ENCODE assay signal across 23 cellular contexts in genomic region chr2:229888031-229888430, GRCh38. TPM values are rescaled to one million over a fixed set of nuclear protein-coding genes. Genes with fewer than 3 reads are reported as not detected.
DNase-seq lines count a peak whose midpoint lies in the region; ATAC-seq and TF ChIP-seq lines count a peak whose summit lies in the region.
"Had no signal": no experiment of that assay in that cellular context is flagged by ENCODE, and none has a peak within 500 bp of the region (broad histone marks: within the 10 kb centered on the region; RNA-seq: fewer than 3 reads in every experiment).

No MANE protein-coding gene starts in this region.

- H3K4me3 ChIP-seq in PC-3 (ENCODE audit: low read length) (no peak overlapping the region), epithelial cell of esophagus (ENCODE audit: low read length) (no peak overlapping the region), WERI-Rb-1 (ENCODE audit: low read depth, low read length) (no peak overlapping the region)
- H3K4me3 ChIP-seq: SJCRH30 had no signal

- H3K4me3 Mint-ChIP-seq in stimulated activated naive CD8-positive, alpha-beta T cell treated with anti-CD3 and anti-CD28 coated beads, Interleukin-15, Interleukin-2, amounts not matched to agents 100 ng/mL and 50 ng/mL, for 24 hours, result no peak overlapping the region
- H3K4me3 Mint-ChIP-seq in stimulated activated naive CD8-positive, alpha-beta T cell treated with anti-CD3 and anti-CD28 coated beads, Interleukin-15, amount 100 ng/mL, for 72 hours, result no peak overlapping the region
- H3K4me3 Mint-ChIP-seq in progenitor cell of endocrine pancreas (ENCODE audit: low read depth), result no peak overlapping the region
- no peak overlapping the region for H3K4me3 Mint-ChIP-seq in stimulated activated effector memory CD8-positive, alpha-beta T cell treated with anti-CD3 and anti-CD28 coated beads, Interleukin-12 subunit alpha, Interleukin-12 subunit beta, amount 100 ng/mL, for 72 hours
- H3K4me3 Mint-ChIP-seq: HFFc6 had no signal

- H3K27ac ChIP-seq in PC-3 (ENCODE audit: low read length), result no peak overlapping the region
- H3K27ac ChIP-seq in WERI-Rb-1, result no peak overlapping the region
- H3K27ac ChIP-seq: HL-60, KMS-11, SJCRH30 had no signal

- CTCF ChIA-PET in PC-3 (lab: Charles Lee), result no interaction called here

- no peaks in the 10 kb centered on the region for H3K9me2 ChIP-seq in PC-3 (replicated peaks; ENCODE audit: low read length)

- peaks cover 53% of the 10 kb centered on the region for H3K4me1 Mint-ChIP-seq in stimulated activated naive CD8-positive, alpha-beta T cell treated with anti-CD3 and anti-CD28 coated beads, Interleukin-15, Interleukin-2, amounts not matched to agents 100 ng/mL and 50 ng/mL, for 24 hours (ENCODE audit: low read depth)
- peaks cover 38% of the 10 kb centered on the region for H3K4me1 Mint-ChIP-seq in stimulated activated naive CD8-positive, alpha-beta T cell treated with anti-CD3 and anti-CD28 coated beads, Interleukin-15, amount 100 ng/mL, for 72 hours
- peaks cover 8% of the 10 kb centered on the region for H3K4me1 Mint-ChIP-seq in progenitor cell of endocrine pancreas (ENCODE audit: low read depth)
- peaks cover 53% of the 10 kb centered on the region for H3K4me1 Mint-ChIP-seq in stimulated activated effector memory CD8-positive, alpha-beta T cell treated with anti-CD3 and anti-CD28 coated beads, Interleukin-12 subunit alpha, Interleukin-12 subunit beta, amount 100 ng/mL, for 72 hours

- TF ChIP-seq CTCF in PC-3 (conservative IDR thresholded peaks at IDR 0.05; ENCODE audit: low read depth, low read length), result no peak
- TF ChIP-seq CTCF in epithelial cell of esophagus (IDR thresholded peaks at IDR 0.05; ENCODE audit: insufficient read depth, low read depth, low read length, missing control alignments), result no peak
- no peak for TF ChIP-seq CTCF in progenitor cell of endocrine pancreas (IDR thresholded peaks at IDR 0.05; ENCODE audit: unreplicated experiment)
- no peak for TF ChIP-seq CTCF in WERI-Rb-1 (IDR thresholded peaks at IDR 0.05; ENCODE audit: low read depth, low read length)

- no peaks in the 10 kb centered on the region; the same call in 1 of the 2 replicates for H3K36me3 ChIP-seq in PC-3 (ENCODE audit: low read depth, low read length)
- H3K36me3 ChIP-seq in WERI-Rb-1, result no peaks in the 10 kb centered on the region

- peak overlapping the region; percentile 58 for H3K27ac Mint-ChIP-seq in stimulated activated naive CD8-positive, alpha-beta T cell treated with anti-CD3 and anti-CD28 coated beads, Interleukin-15, Interleukin-2, amounts not matched to agents 100 ng/mL and 50 ng/mL, for 24 hours
- H3K27ac Mint-ChIP-seq in stimulated activated naive CD8-positive, alpha-beta T cell treated with anti-CD3 and anti-CD28 coated beads, Interleukin-15, amount 100 ng/mL, for 72 hours, result no peak overlapping the region
- H3K27ac Mint-ChIP-seq in progenitor cell of endocrine pancreas, result peak overlapping the region; percentile 57
- H3K27ac Mint-ChIP-seq in stimulated activated effector memory CD8-positive, alpha-beta T cell treated with anti-CD3 and anti-CD28 coated beads, Interleukin-12 subunit alpha, Interleukin-12 subunit beta, amount 100 ng/mL, for 72 hours, result no peak overlapping the region
- H3K27ac Mint-ChIP-seq: HFFc6 had no signal

- H3K27me3 Mint-ChIP-seq in stimulated activated naive CD8-positive, alpha-beta T cell treated with anti-CD3 and anti-CD28 coated beads, Interleukin-15, Interleukin-2, amounts not matched to agents 100 ng/mL and 50 ng/mL, for 24 hours, result no peaks in the 10 kb centered on the region
- no peaks in the 10 kb centered on the region for H3K27me3 Mint-ChIP-seq in stimulated activated naive CD8-positive, alpha-beta T cell treated with anti-CD3 and anti-CD28 coated beads, Interleukin-15, amount 100 ng/mL, for 72 hours
- H3K27me3 Mint-ChIP-seq in progenitor cell of endocrine pancreas, result no peaks in the 10 kb centered on the region
- H3K27me3 Mint-ChIP-seq: CD4-positive, CD25-positive, alpha-beta regulatory T cell had no signal

- POLR2A ChIA-PET in PC-3 (lab: Charles Lee; ENCODE audit: unreplicated experiment), result interaction anchor here (0.6 kb wide), 1 partner anchor 40 kb away, joined by 4 read pairs; no protein-coding TSS in a partner anchor

- H3F3A ChIP-seq in PC-3 (ENCODE audit: low read length, unreplicated experiment), result no peaks in the 10 kb centered on the region

- H3K27me3 ChIP-seq in PC-3 (ENCODE audit: low read length) (no peaks in the 10 kb centered on the region), WERI-Rb-1 (ENCODE audit: insufficient read depth, low read depth, severe bottlenecking) (no peaks in the 10 kb centered on the region)
- H3K27me3 ChIP-seq: SJCRH30 had no signal

- peaks cover 18% of the 10 kb centered on the region for H3K36me3 Mint-ChIP-seq in stimulated activated naive CD8-positive, alpha-beta T cell treated with anti-CD3 and anti-CD28 coated beads, Interleukin-15, Interleukin-2, amounts not matched to agents 100 ng/mL and 50 ng/mL, for 24 hours (ENCODE audit: low read depth)
- peaks cover 1% of the 10 kb centered on the region for H3K36me3 Mint-ChIP-seq in progenitor cell of endocrine pancreas (ENCODE audit: insufficient read depth)
- H3K36me3 Mint-ChIP-seq in stimulated activated effector memory CD8-positive, alpha-beta T cell treated with anti-CD3 and anti-CD28 coated beads, Interleukin-12 subunit alpha, Interleukin-12 subunit beta, amount 100 ng/mL, for 72 hours, result peaks cover 42% of the 10 kb centered on the region

- H3K9me3 Mint-ChIP-seq in stimulated activated naive CD8-positive, alpha-beta T cell treated with anti-CD3 and anti-CD28 coated beads, Interleukin-15, Interleukin-2, amounts not matched to agents 100 ng/mL and 50 ng/mL, for 24 hours, result no peaks in the 10 kb centered on the region
- no peaks in the 10 kb centered on the region for H3K9me3 Mint-ChIP-seq in stimulated activated naive CD8-positive, alpha-beta T cell treated with anti-CD3 and anti-CD28 coated beads, Interleukin-15, amount 100 ng/mL, for 72 hours
- H3K9me3 Mint-ChIP-seq in progenitor cell of endocrine pancreas (ENCODE audit: low read depth), result no peaks in the 10 kb centered on the region
- H3K9me3 Mint-ChIP-seq in stimulated activated effector memory CD8-positive, alpha-beta T cell treated with anti-CD3 and anti-CD28 coated beads, Interleukin-12 subunit alpha, Interleukin-12 subunit beta, amount 100 ng/mL, for 72 hours, result no peaks in the 10 kb centered on the region
- H3K9me3 Mint-ChIP-seq: CD4-positive, CD25-positive, alpha-beta regulatory T cell; HFFc6 had no signal

- H3K79me2 ChIP-seq in PC-3 (ENCODE audit: low read length), result peaks cover 91% of the 10 kb centered on the region

- H4K20me1 ChIP-seq in PC-3 (ENCODE audit: low read length), result peaks cover 16% of the 10 kb centered on the region

- no peak overlapping the region for H3K9ac ChIP-seq in PC-3 (ENCODE audit: low read length)
- H3K9ac ChIP-seq: KMS-11 had no signal

- intact Hi-C loops in PC-3 (cut with micrococcal nuclease), result no loop called here

- H2AFZ ChIP-seq in PC-3 (ENCODE audit: low read length), result no peak overlapping the region

- DNase-seq in stimulated activated naive CD8-positive, alpha-beta T cell treated with anti-CD3 and anti-CD28 coated beads, Interleukin-15, amount 100 ng/mL, for 72 hours, result no peak
- peak; percentile 53 for DNase-seq in PC-3
- peak; percentile 54 for DNase-seq in epithelial cell of esophagus (ENCODE audit: low read depth)
- no peak for DNase-seq in progenitor cell of endocrine pancreas (ENCODE audit: low spot score, unreplicated experiment)
- no peak for DNase-seq in stimulated activated effector memory CD8-positive, alpha-beta T cell treated with anti-CD3 and anti-CD28 coated beads, Interleukin-12 subunit alpha, Interleukin-12 subunit beta, amount 100 ng/mL, for 72 hours (ENCODE audit: low spot score in 2 of 2)
- no peak for DNase-seq in WERI-Rb-1
- DNase-seq: CD4-positive, CD25-positive, alpha-beta regulatory T cell; COR-L47; DMS 273 treated with DMSO at 0.1 percent for 48 hours; H7; HFFc6; IMR-90; NCI-H1105; NCI-H146; NCI-H2029; NCI-H2227 treated with DMSO at 0.1 percent for 48 hours; NCI-H510A; NCI-H748 treated with DMSO at 0.1 percent for 48 hours; SJCRH30 had no signal

- ATAC-seq in stimulated activated naive CD8-positive, alpha-beta T cell treated with anti-CD3 and anti-CD28 coated beads, Interleukin-15, amount 100 ng/mL, for 72 hours, result no peak
- ATAC-seq in PC-3 (peak; percentile 87), HG03139 (IDR thresholded peaks at IDR 0.05; ENCODE audit: unreplicated experiment) (no peak)
- ATAC-seq in stimulated activated effector memory CD8-positive, alpha-beta T cell treated with anti-CD3 and anti-CD28 coated beads, Interleukin-12 subunit alpha, Interleukin-12 subunit beta, amount 100 ng/mL, for 72 hours, result no peak

- BruUV-seq in PC-3 (replicated peaks; lab: Mats Ljungman, UMichigan), result no TSS peak

- no peaks in the 10 kb centered on the region for H3K9me3 ChIP-seq in PC-3 (ENCODE audit: low read length)
- H3K9me3 ChIP-seq in WERI-Rb-1 (ENCODE audit: severe bottlenecking), result no peaks in the 10 kb centered on the region
- H3K9me3 ChIP-seq: SJCRH30 had no signal

- H3K4me1 ChIP-seq in PC-3 (ENCODE audit: insufficient read depth, low read length), result peaks cover 11% of the 10 kb centered on the region
- H3K4me1 ChIP-seq: SJCRH30 had no signal

- H3K4me2 ChIP-seq in PC-3 (ENCODE audit: low read length), result no peak overlapping the region
- H3K4me2 ChIP-seq: KMS-11 had no signal

RNA-seq across cellular contexts. Expression of gene TRIP12, which starts 33.8 kb away (rescaled TPM):
- 113 and 147 TPM in 2 replicates for total RNA-seq in PC-3 (2014; rRNA removed)
- total RNA-seq in progenitor cell of endocrine pancreas, result 228 TPM in 2 replicates

RNA-seq across cellular contexts. Expression of gene FBXO36, which starts 34.3 kb away (rescaled TPM):
- total RNA-seq in PC-3 (2014; rRNA removed) (3.6 and 4.3 TPM in 2 replicates), progenitor cell of endocrine pancreas (3.9 and 4.0 TPM in 2 replicates)

Comparison
In these comparisons a context has a peak if more than half of its experiments do, and no peak if none do; other contexts are left out.
1. H3K27ac Mint-ChIP-seq: peak in stimulated activated naive CD8-positive, alpha-beta T cell treated with anti-CD3 and anti-CD28 coated beads, Interleukin-15, Interleukin-2, amounts not matched to agents 100 ng/mL and 50 ng/mL, for 24 hours (single experiment) and progenitor cell of endocrine pancreas (single experiment); none in stimulated activated naive CD8-positive, alpha-beta T cell treated with anti-CD3 and anti-CD28 coated beads, Interleukin-15, amount 100 ng/mL, for 72 hours (0 of 2) and stimulated activated effector memory CD8-positive, alpha-beta T cell treated with anti-CD3 and anti-CD28 coated beads, Interleukin-12 subunit alpha, Interleukin-12 subunit beta, amount 100 ng/mL, for 72 hours (single experiment).
2. DNase-seq: peak in PC-3 (single experiment) and epithelial cell of esophagus (single experiment); none in stimulated activated naive CD8-positive, alpha-beta T cell treated with anti-CD3 and anti-CD28 coated beads, Interleukin-15, amount 100 ng/mL, for 72 hours (0 of 2), progenitor cell of endocrine pancreas (single experiment), stimulated activated effector memory CD8-positive, alpha-beta T cell treated with anti-CD3 and anti-CD28 coated beads, Interleukin-12 subunit alpha, Interleukin-12 subunit beta, amount 100 ng/mL, for 72 hours (0 of 2) and WERI-Rb-1 (single experiment).